ENCODE assay signal across 35 cellular contexts in genomic region chr18:9928646-9929259, GRCh38. TPM values are rescaled to one million over a fixed set of nuclear protein-coding genes. Genes with fewer than 3 reads are reported as not detected.
DNase-seq lines count a peak whose midpoint lies in the region; ATAC-seq, FAIRE-seq and TF ChIP-seq lines count a peak whose summit lies in the region.
"Had no signal": no experiment of that assay in that cellular context is flagged by ENCODE, and none has a peak within 500 bp of the region (broad histone marks: within the 10 kb centered on the region; RNA-seq: fewer than 3 reads in every experiment).

No MANE protein-coding gene starts in this region.

- no peaks in the 10 kb centered on the region for H3K27me3 Mint-ChIP-seq in activated naive CD8-positive, alpha-beta T cell
- H3K27me3 Mint-ChIP-seq in activated naive CD8-positive, alpha-beta T cell treated with anti-CD3 and anti-CD28 coated beads for 36 hours, result no peaks in the 10 kb centered on the region
- H3K27me3 Mint-ChIP-seq: activated naive CD4-positive, alpha-beta T cell treated with anti-CD3 and anti-CD28 coated beads, Interleukin-2, amount 10 ng/mL, durations not matched to agents 7 days and 5 days; dendritic cell treated with granulocyte-macrophage colony-stimulating factor and Interleukin-4, amounts not matched to agents 40 ng/mL and 50 ng/mL, for 4 days; stimulated activated naive CD8-positive, alpha-beta T cell treated with anti-CD3 and anti-CD28 coated beads, Interleukin-15, amount 100 ng/mL, for 72 hours had no signal

- H3K9me3 Mint-ChIP-seq in activated naive CD8-positive, alpha-beta T cell (ENCODE audit: low read depth), result no peaks in the 10 kb centered on the region
- H3K9me3 Mint-ChIP-seq in activated naive CD8-positive, alpha-beta T cell treated with anti-CD3 and anti-CD28 coated beads for 36 hours, result no peaks in the 10 kb centered on the region
- H3K9me3 Mint-ChIP-seq: activated naive CD4-positive, alpha-beta T cell treated with anti-CD3 and anti-CD28 coated beads, Interleukin-2, amount 10 ng/mL, durations not matched to agents 7 days and 5 days; dendritic cell treated with granulocyte-macrophage colony-stimulating factor and Interleukin-4, amounts not matched to agents 40 ng/mL and 50 ng/mL, for 4 days; natural killer cell; stimulated activated naive CD8-positive, alpha-beta T cell treated with anti-CD3 and anti-CD28 coated beads, Interleukin-15, amount 100 ng/mL, for 72 hours had no signal

- 67 to 75% methylated on average over 5 of the region's 5 CpGs for WGBS in tibial nerve, 2 donors

- H3K4me3 ChIP-seq in RWPE2 (ENCODE audit: severe bottlenecking) (no peak overlapping the region), iPS-20b (ENCODE audit: low read length) (no peak overlapping the region), tibial nerve (no peak overlapping the region)
- H3K4me3 ChIP-seq: ovary, right atrium auricular region, transverse colon had no signal

- no peak for TF ChIP-seq POLR2A in tibial nerve (IDR thresholded peaks at IDR 0.05)

- DNase-seq in activated naive CD8-positive, alpha-beta T cell treated with anti-CD3 and anti-CD28 coated beads for 36 hours, result no peak
- DNase-seq in RWPE2 (ENCODE audit: low spot score) (no peak), urothelium cell line (ENCODE audit: low spot score) (no peak), tibial nerve (ENCODE audit: low spot score in 2 of 2) (no peak), caudate nucleus (lab: John Stamatoyannopoulos, UW) (no peak), NCI-H1092 (lab: John Stamatoyannopoulos, UW) (no peak)
- DNase-seq: activated CD4-positive, alpha-beta T cell treated with anti-CD3 and anti-CD28 coated beads for 1 hour; activated CD8-positive, alpha-beta T cell treated with anti-CD3 and anti-CD28 coated beads, Interleukin-2, amount 10 ng/mL, durations not matched to agents 7 days and 5 days; activated naive CD4-positive, alpha-beta T cell treated with anti-CD3 and anti-CD28 coated beads, Interleukin-2, amount 10 ng/mL, durations not matched to agents 7 days and 5 days; aorta; BE2C; central memory CD4-positive, alpha-beta T cell; COR-L47; DMS79; GF-D8; left colon; natural killer cell; NCI-H1436 treated with DMSO at 0.1 percent for 48 hours; NCI-H2171; NCI-H524; ovary; stimulated activated naive CD8-positive, alpha-beta T cell treated with anti-CD3 and anti-CD28 coated beads, Interleukin-15, amount 100 ng/mL, for 72 hours; T-helper 1 cell; transverse colon had no signal

- peak overlapping the region; percentile 7 for H3K27ac Mint-ChIP-seq in activated naive CD8-positive, alpha-beta T cell
- H3K27ac Mint-ChIP-seq in activated naive CD8-positive, alpha-beta T cell treated with anti-CD3 and anti-CD28 coated beads for 36 hours, result no peak overlapping the region
- H3K27ac Mint-ChIP-seq: activated CD8-positive, alpha-beta T cell treated with anti-CD3 and anti-CD28 coated beads, Interleukin-2, amount 10 ng/mL, durations not matched to agents 7 days and 5 days; activated naive CD4-positive, alpha-beta T cell treated with anti-CD3 and anti-CD28 coated beads, Interleukin-2, amount 10 ng/mL, durations not matched to agents 7 days and 5 days; dendritic cell treated with granulocyte-macrophage colony-stimulating factor and Interleukin-4, amounts not matched to agents 40 ng/mL and 50 ng/mL, for 4 days; natural killer cell had no signal

- FAIRE-seq in urothelium cell line (lab: Jason Lieb, UNC), result peak; percentile 70
- FAIRE-seq: endometrium, H1, HTR-8/SVneo, RCC 7860, TTC549 had no signal

- H3K27me3 ChIP-seq in RWPE2 (ENCODE audit: insufficient read depth, poor library complexity, severe bottlenecking) (no peaks in the 10 kb centered on the region), iPS-20b (ENCODE audit: insufficient read depth, low read length) (no peaks in the 10 kb centered on the region), tibial nerve (no peaks in the 10 kb centered on the region)
- H3K27me3 ChIP-seq: BE2C, ovary, right atrium auricular region, transverse colon had no signal

- H3K9ac ChIP-seq in iPS-20b (ENCODE audit: low read depth, low read length), result no peak overlapping the region
- H3K9ac ChIP-seq: KMS-11 had no signal

- peaks cover 85% of the 10 kb centered on the region for H3K4me1 Mint-ChIP-seq in activated naive CD8-positive, alpha-beta T cell (ENCODE audit: low read depth)
- H3K4me1 Mint-ChIP-seq in activated naive CD8-positive, alpha-beta T cell treated with anti-CD3 and anti-CD28 coated beads for 36 hours, result peaks cover 69% of the 10 kb centered on the region

- H3K27ac ChIP-seq in RWPE2 (ENCODE audit: poor library complexity, severe bottlenecking) (peak overlapping the region; percentile 54), iPS-20b (ENCODE audit: low read length) (peak overlapping the region; percentile 23), tibial nerve (no peak overlapping the region), caudate nucleus (ENCODE audit: low read depth, low read length) (no peak overlapping the region)
- H3K27ac ChIP-seq: KMS-11, ovary, right atrium auricular region, transverse colon had no signal

- H3K36me3 Mint-ChIP-seq in activated naive CD8-positive, alpha-beta T cell, result peaks cover 3% of the 10 kb centered on the region
- peaks cover 11% of the 10 kb centered on the region for H3K36me3 Mint-ChIP-seq in activated naive CD8-positive, alpha-beta T cell treated with anti-CD3 and anti-CD28 coated beads for 36 hours
- H3K36me3 Mint-ChIP-seq: natural killer cell had no signal

- no peak for TF ChIP-seq CTCF in RWPE2 (IDR thresholded peaks at IDR 0.05; ENCODE audit: poor library complexity, severe bottlenecking)
- TF ChIP-seq CTCF in tibial nerve (IDR thresholded peaks at IDR 0.05), result no peak

- TF ChIP-seq EP300 in tibial nerve (IDR thresholded peaks at IDR 0.05), result no peak

- H3K9me3 ChIP-seq in RWPE2 (ENCODE audit: severe bottlenecking) (no peaks in the 10 kb centered on the region), iPS-20b (ENCODE audit: insufficient read depth, low read depth, low read length) (no peaks in the 10 kb centered on the region), tibial nerve (no peaks in the 10 kb centered on the region)
- H3K9me3 ChIP-seq: BE2C, ovary, right atrium auricular region, transverse colon had no signal

- H3K4me3 Mint-ChIP-seq in activated naive CD8-positive, alpha-beta T cell, result peak overlapping the region; percentile 40
- H3K4me3 Mint-ChIP-seq in activated naive CD8-positive, alpha-beta T cell treated with anti-CD3 and anti-CD28 coated beads for 36 hours, result no peak overlapping the region
- H3K4me3 Mint-ChIP-seq: activated CD8-positive, alpha-beta T cell treated with anti-CD3 and anti-CD28 coated beads, Interleukin-2, amount 10 ng/mL, durations not matched to agents 7 days and 5 days; activated naive CD4-positive, alpha-beta T cell treated with anti-CD3 and anti-CD28 coated beads, Interleukin-2, amount 10 ng/mL, durations not matched to agents 7 days and 5 days; dendritic cell treated with granulocyte-macrophage colony-stimulating factor and Interleukin-4, amounts not matched to agents 40 ng/mL and 50 ng/mL, for 4 days; natural killer cell; stimulated activated naive CD8-positive, alpha-beta T cell treated with anti-CD3 and anti-CD28 coated beads, Interleukin-15, amount 100 ng/mL, for 72 hours had no signal

- peaks cover 28% of the 10 kb centered on the region for H3K36me3 ChIP-seq in RWPE2 (ENCODE audit: low read depth)
- peaks cover 19% of the 10 kb centered on the region for H3K36me3 ChIP-seq in iPS-20b (ENCODE audit: insufficient read depth, low read depth, low read length)
- H3K36me3 ChIP-seq in tibial nerve, result peaks cover 0 to 13% (median 0%) of the 10 kb centered on the region in 3 donors
- H3K36me3 ChIP-seq: ovary had no signal

- ATAC-seq in RWPE2 (ENCODE audit: low read depth), result peak; percentile 97
- ATAC-seq: activated CD8-positive, alpha-beta T cell treated with anti-CD3 and anti-CD28 coated beads, Interleukin-2, amount 10 ng/mL, durations not matched to agents 7 days and 5 days; natural killer cell; stimulated activated naive CD8-positive, alpha-beta T cell treated with anti-CD3 and anti-CD28 coated beads, Interleukin-15, amount 100 ng/mL, for 72 hours had no signal

- H3K4me1 ChIP-seq in RWPE2 (ENCODE audit: insufficient read depth, poor library complexity, severe bottlenecking), result peaks cover 94% of the 10 kb centered on the region
- H3K4me1 ChIP-seq in iPS-20b (ENCODE audit: insufficient read depth, low read length), result peaks cover 37% of the 10 kb centered on the region
- H3K4me1 ChIP-seq in tibial nerve, result peaks cover 12 to 87% (median 50%) of the 10 kb centered on the region in 4 donors
- H3K4me1 ChIP-seq: BE2C had no signal

RNA-seq across cellular contexts. Expression of gene VAPA, which starts 14.9 kb away (rescaled TPM):
- total RNA-seq in activated naive CD8-positive, alpha-beta T cell treated with anti-CD3 and anti-CD28 coated beads for 36 hours, result 100 to 1,000 TPM; 157 to 172 TPM
- total RNA-seq in tibial nerve, result 100 to 1,000 TPM; 208 to 233 (median 221) TPM

RNA-seq across cellular contexts. Expression of gene TXNDC2, which starts 43.0 kb away (rescaled TPM):
- total RNA-seq in activated naive CD8-positive, alpha-beta T cell treated with anti-CD3 and anti-CD28 coated beads for 36 hours, result not detected
- total RNA-seq in tibial nerve, result under 1 TPM in 1 of 4 donors, not detected in 3; 0.20 TPM
- total RNA-seq: activated CD8-positive, alpha-beta T cell treated with anti-CD3 and anti-CD28 coated beads, Interleukin-2, amount 10 ng/mL, durations not matched to agents 7 days and 5 days; left colon; natural killer cell; right atrium auricular region; SK-MEL-5 had no signal

Comparison
In these comparisons a context has a peak if more than half of its experiments do, and no peak if none do; other contexts are left out.
1. H3K27ac ChIP-seq: peak in RWPE2 (single experiment) and iPS-20b (single experiment); none in tibial nerve (0 of 4) and caudate nucleus (single experiment).